10 cellular contexts compared by ENCODE assay signal in genomic region chr1:165884690-165885304, GRCh38. TPM values are rescaled to one million over a fixed set of nuclear protein-coding genes. Genes with fewer than 3 reads are reported as not detected.
DNase-seq lines count a peak whose midpoint lies in the region; ATAC-seq and TF ChIP-seq lines count a peak whose summit lies in the region.
"Had no signal": no experiment of that assay in that cellular context is flagged by ENCODE, and none has a peak within 500 bp of the region (broad histone marks: within the 10 kb centered on the region; RNA-seq: fewer than 3 reads in every experiment).

No MANE protein-coding gene starts in this region.

- no peaks in the 10 kb centered on the region for H3K36me3 ChIP-seq in hepatocyte (replicated peaks; ENCODE audit: insufficient read depth, low read depth)
- no peaks in the 10 kb centered on the region for H3K36me3 ChIP-seq in stomach
- H3K36me3 ChIP-seq: left ventricle myocardium inferior had no signal

- H3K79me2 ChIP-seq in hepatocyte, result peaks cover 76% of the 10 kb centered on the region

- DNase-seq in SIG-M5 treated with dmso at 0.1 percent for 504 hours (lab: John Stamatoyannopoulos, UW; ENCODE audit: unreplicated experiment) (peak; percentile 66), SIG-M5 (lab: John Stamatoyannopoulos, UW) (no peak), NCI-H69 (lab: John Stamatoyannopoulos, UW) (peak; percentile 24), hepatocyte (ENCODE audit: low spot score) (no peak), stomach (no peak), lower leg skin (ENCODE audit: low spot score in 2 of 2) (no peak)
- DNase-seq: left ventricle myocardium inferior, NCI-H2029 had no signal

- ATAC-seq in GM21619 (IDR thresholded peaks at IDR 0.05; ENCODE audit: unreplicated experiment), result no peak
- ATAC-seq in GM18873 (IDR thresholded peaks at IDR 0.05; ENCODE audit: low FRiP score, unreplicated experiment), result no peak

- no peak overlapping the region for H3K4me2 ChIP-seq in hepatocyte

- H3K9me3 ChIP-seq in hepatocyte (ENCODE audit: low read depth) (no peaks in the 10 kb centered on the region), stomach (no peaks in the 10 kb centered on the region)
- H3K9me3 ChIP-seq: left ventricle myocardium inferior had no signal

- no peak for TF ChIP-seq POLR2A in stomach (IDR thresholded peaks at IDR 0.05)
- TF ChIP-seq POLR2A in lower leg skin (IDR thresholded peaks at IDR 0.05), result no peak

- H4K20me1 ChIP-seq in hepatocyte (ENCODE audit: insufficient read depth, poor library complexity, severe bottlenecking), result no peaks in the 10 kb centered on the region

- WGBS in hepatocyte (ENCODE audit: low lambda C conversion rate, missing lambda C conversion rate), result 74% methylated on average over 5 of the region's 5 CpGs
- 20 to 44% (median 36%) methylated on average over 5 of the region's 5 CpGs for WGBS in stomach, 5 donors
- 53 to 69% methylated on average over 5 of the region's 5 CpGs for WGBS in lower leg skin, 2 donors

- TF ChIP-seq EP300 in stomach (IDR thresholded peaks at IDR 0.05), result no peak

- H3K9me2 ChIP-seq in hepatocyte (replicated peaks; ENCODE audit: insufficient read depth), result no peaks in the 10 kb centered on the region

- intact Hi-C loops in stomach (cut with DNase I; ENCODE audit: low total_unique reads), result no loop called here
- intact Hi-C loops in lower leg skin (cut with DNase I; ENCODE audit: low total_unique reads), result no loop called here

- H3K27me3 ChIP-seq in hepatocyte (no peaks in the 10 kb centered on the region), stomach (no peaks in the 10 kb centered on the region)

- H3K4me1 ChIP-seq in hepatocyte (ENCODE audit: insufficient read depth), result peaks cover 4% of the 10 kb centered on the region
- peaks cover 15 to 80% (median 53%) of the 10 kb centered on the region in 4 donors for H3K4me1 ChIP-seq in stomach

- no peak overlapping the region for H2AFZ ChIP-seq in hepatocyte

- H3K4me3 ChIP-seq in hepatocyte (no peak overlapping the region), stomach (no peak overlapping the region), lower leg skin (ENCODE audit: low read depth, poor library complexity, severe bottlenecking) (no peak overlapping the region)
- H3K4me3 ChIP-seq: left ventricle myocardium inferior had no signal

- H3K27ac ChIP-seq in hepatocyte (peak overlapping the region; percentile 21), stomach (peak overlapping the region; percentile 24 to 72 (median 52))
- H3K27ac ChIP-seq: left ventricle myocardium inferior had no signal

- TF ChIP-seq CTCF in hepatocyte (IDR thresholded peaks at IDR 0.05; ENCODE audit: poor library complexity) (no peak), stomach (IDR thresholded peaks at IDR 0.05) (no peak), lower leg skin (IDR thresholded peaks at IDR 0.05) (no peak)

RNA-seq across cellular contexts. Expression of gene UCK2, which starts 57.4 kb away (rescaled TPM):
- 15.7 and 20.9 TPM in 2 replicates for total RNA-seq in hepatocyte
- polyA plus RNA-seq in hepatocyte, result 22.2 and 27.9 TPM in 2 replicates
- total RNA-seq in stomach, result 10 to 100 TPM; 12.3 to 72.8 (median 40.4) TPM
- polyA plus RNA-seq in stomach, result 10 to 100 TPM; 16.5 to 21.5 (median 20.5) TPM
- total RNA-seq in lower leg skin, result 10 to 100 TPM; 40.3 to 47.8 (median 42.2) TPM

Comparison
In these comparisons a context has a peak if more than half of its experiments do, and no peak if none do; other contexts are left out.
1. DNase-seq: peak in SIG-M5 treated with dmso at 0.1 percent for 504 hours (single experiment) and NCI-H69 (single experiment); none in SIG-M5 (single experiment), hepatocyte (single experiment), stomach (single experiment) and lower leg skin (0 of 2).